In the genomic region with DNA sequence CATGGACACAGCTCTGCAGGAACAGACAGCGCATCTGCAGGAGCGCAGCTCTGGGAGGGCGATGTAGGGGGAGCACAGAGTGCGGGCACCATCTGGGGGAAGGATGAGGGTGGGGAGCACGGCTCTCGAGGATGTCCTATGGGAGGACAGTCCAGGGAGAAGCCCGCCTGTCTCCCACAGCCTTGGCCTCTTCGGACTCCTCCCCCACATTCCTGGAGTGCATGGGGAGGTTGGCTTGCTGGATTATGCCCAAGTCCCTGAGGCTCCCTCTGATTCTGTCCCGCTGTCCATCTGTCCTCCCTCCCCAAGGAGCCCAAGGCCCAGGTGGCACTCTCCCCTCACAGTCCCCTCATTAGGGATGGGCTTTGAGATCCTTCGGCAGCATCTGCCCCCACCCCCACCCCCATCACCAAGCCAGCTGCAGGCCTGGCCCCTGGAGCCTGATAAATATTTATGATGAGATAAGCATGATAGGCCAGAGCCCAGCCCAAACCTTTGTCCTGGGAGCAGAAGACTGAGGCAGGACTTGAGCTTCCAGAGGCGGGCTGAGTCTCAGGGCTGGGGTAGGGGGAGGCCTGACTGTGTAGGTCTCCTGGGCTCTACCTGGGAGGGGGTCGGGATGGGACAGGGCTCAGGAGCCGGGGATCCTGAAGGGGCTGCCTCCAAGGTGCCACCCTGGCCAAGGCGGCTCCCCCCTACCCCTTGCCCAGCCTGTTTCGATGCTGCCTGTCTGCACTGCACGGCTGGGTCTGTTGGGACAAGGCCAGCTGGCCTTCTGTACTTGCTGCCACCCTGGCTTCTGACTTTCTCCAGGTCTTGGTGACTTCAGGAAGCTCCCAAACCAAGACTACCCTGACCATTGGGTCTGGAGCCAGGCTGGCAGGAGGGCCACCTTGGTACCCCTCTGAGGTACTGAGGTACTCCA, we compare ENCODE assay signal across 9 cellular contexts. TPM values are rescaled to one million over a fixed set of nuclear protein-coding genes. Genes with fewer than 3 reads are reported as not detected.
DNase-seq lines count a peak whose midpoint lies in the region; ATAC-seq and TF ChIP-seq lines count a peak whose summit lies in the region.
"Had no signal": no experiment of that assay in that cellular context is flagged by ENCODE, and none has a peak within 500 bp of the region (broad histone marks: within the 10 kb centered on the region; RNA-seq: fewer than 3 reads in every experiment).

No MANE protein-coding gene starts in this region.

- peaks cover 2 to 28% (median 9%) of the 10 kb centered on the region in 9 donors for H3K4me1 ChIP-seq in heart right ventricle
- peaks cover 14% of the 10 kb centered on the region for H3K4me1 ChIP-seq in adipocyte (ENCODE audit: control insufficient read depth, insufficient read depth, low read length)

- no peak overlapping the region for H3K9ac ChIP-seq in adipocyte (ENCODE audit: low read length)

- WGBS in heart right ventricle, 2 donors = 57 to 58% methylated on average over 15 to 16 of the region's 16 CpGs

- no peak overlapping the region for H3K27ac ChIP-seq in heart right ventricle

- DNase-seq in Right ventricle myocardium superior (peak; percentile 37), heart right ventricle (no peak), adipocyte (ENCODE audit: low read depth) (peak; percentile 78), kidney glomerular epithelial cell (lab: John Stamatoyannopoulos, UW) (peak; percentile 63), NCI-H510A treated with DMSO at 0.1 percent for 48 hours (lab: John Stamatoyannopoulos, UW) (no peak), T1000 (lab: John Stamatoyannopoulos, UW) (no peak)
- no peak for DNase-seq in activated effector memory CD4-positive, alpha-beta T cell treated with anti-CD3 and anti-CD28 coated beads, Interleukin-2, amount 50 U/mL, for 16 hours

- no peak for TF ChIP-seq CTCF in heart right ventricle (IDR thresholded peaks at IDR 0.05)

- ATAC-seq in Right ventricle myocardium superior (ENCODE audit: poor library complexity) (no peak), heart right ventricle (no peak), HG03460 (IDR thresholded peaks at IDR 0.05; ENCODE audit: unreplicated experiment) (no peak)

- no peaks in the 10 kb centered on the region for H3K27me3 ChIP-seq in heart right ventricle
- peaks cover 21% of the 10 kb centered on the region for H3K27me3 ChIP-seq in adipocyte (replicated peaks; ENCODE audit: control insufficient read depth, insufficient read depth, low read length)

- H3K4me3 ChIP-seq in heart right ventricle (no peak overlapping the region), adipocyte (ENCODE audit: low read length) (no peak overlapping the region)
- H3K4me3 ChIP-seq: lung had no signal

- H3K36me3 ChIP-seq in heart right ventricle = peaks cover 0 to 9% (median 0%) of the 10 kb centered on the region in 9 donors
- no peaks in the 10 kb centered on the region for H3K36me3 ChIP-seq in adipocyte (ENCODE audit: control insufficient read depth, insufficient read depth, low read length, severe bottlenecking)

- H3K9me3 ChIP-seq in heart right ventricle (no peaks in the 10 kb centered on the region), adipocyte (ENCODE audit: control insufficient read depth, low read length) (no peaks in the 10 kb centered on the region)

- intact Hi-C loops in Right ventricle myocardium superior (cut with DNase I) (no loop called here), heart right ventricle (cut with DNase I) (loop anchor here in 1 of 10 donors (10.0 kb wide), 1 partner anchor 148 kb away; a partner anchor contains a TSS)

RNA-seq across cellular contexts. Expression of a gene that starts 28.6 kb away (rescaled TPM):
- total RNA-seq in Right ventricle myocardium superior (10.8 TPM), heart right ventricle (10 to 100 TPM in 5 of 10 donors, 1 to 10 TPM in 5; 5.1 to 37.2 (median 10.2) TPM)
- polyA plus RNA-seq in heart right ventricle = 10 to 100 TPM; 15.1 to 21.3 TPM

RNA-seq across cellular contexts. Expression of a gene that starts 37.8 kb away (rescaled TPM):
- total RNA-seq in Right ventricle myocardium superior (56.7 TPM), heart right ventricle (10 to 100 TPM; 46.9 to 67.0 (median 56.8) TPM)
- polyA plus RNA-seq in heart right ventricle = 10 to 100 TPM; 30.2 to 86.3 TPM

Comparison
In these comparisons a context has a peak if more than half of its experiments do, and no peak if none do; other contexts are left out.
1. DNase-seq: peak in Right ventricle myocardium superior (single experiment), adipocyte (single experiment) and kidney glomerular epithelial cell (single experiment); none in heart right ventricle (0 of 2), NCI-H510A treated with DMSO at 0.1 percent for 48 hours (single experiment), activated effector memory CD4-positive, alpha-beta T cell treated with anti-CD3 and anti-CD28 coated beads, Interleukin-2, amount 50 U/mL, for 16 hours (single experiment) and T1000 (single experiment).